In the genomic region with DNA sequence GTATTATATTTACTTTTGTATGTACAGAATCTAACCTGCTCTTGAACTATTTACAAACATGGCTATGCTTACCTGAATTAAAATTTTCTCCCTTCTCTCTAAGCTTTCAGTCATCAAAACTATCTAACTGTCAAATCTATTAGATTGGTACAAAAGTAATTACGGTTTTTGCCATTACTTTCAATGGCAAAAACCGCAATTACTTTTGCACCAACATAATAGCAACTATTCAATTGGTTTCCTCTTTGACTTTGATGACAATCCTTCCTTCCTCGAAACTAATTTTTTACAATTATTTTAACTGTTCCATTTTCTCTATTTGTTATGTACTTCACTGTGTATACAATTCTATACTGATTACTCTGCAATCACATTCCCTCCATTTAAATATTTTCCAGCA, we compare ENCODE assay signal across 30 cellular contexts.
"Had no signal": no experiment of that assay in that cellular context is flagged by ENCODE, and none has a peak within 500 bp of the region (broad histone marks: within the 10 kb centered on the region; RNA-seq: fewer than 3 reads in every experiment).

No MANE protein-coding gene starts in this region.

- H3K27ac ChIP-seq: adrenal gland, ascending aorta, VCaP had no signal

- ATAC-seq: activated CD8-positive, alpha-beta T cell treated with anti-CD3 and anti-CD28 coated beads for 36 hours; activated naive CD4-positive, alpha-beta T cell treated with anti-CD3 and anti-CD28 coated beads, Interleukin-2, amount 50 U/mL, for 72 hours; activated T-cell treated with anti-CD3 and anti-CD28 coated beads, Interleukin-2, amount 50 U/mL, for 4 hours; activated T-cell treated with anti-CD3 and anti-CD28 coated beads, Interleukin-2, amount 50 U/mL, for 72 hours; activated T-helper 17 cell treated with anti-CD3 and anti-CD28 coated beads, Interleukin-2, amount 50 U/mL, for 72 hours had no signal

- H3K27me3 ChIP-seq: adrenal gland, ascending aorta had no signal

- H3K36me3 ChIP-seq: adrenal gland, ascending aorta had no signal

- H3K4me3 ChIP-seq: adrenal gland, ascending aorta had no signal

- DNase-seq: activated B cell treated with CpG ODN at 0.5 μM for 24 hours; activated CD4-positive, alpha-beta memory T cell treated with anti-CD3 and anti-CD28 coated beads for 36 hours; activated CD4-positive, alpha-beta T cell treated with anti-CD3 and anti-CD28 coated beads for 4 hours; activated CD4-positive, alpha-beta T cell treated with anti-CD3 and anti-CD28 coated beads, Interleukin-2, amount 10 ng/mL, durations not matched to agents 24 days and 14 days; activated CD4-positive, alpha-beta T cell treated with anti-CD3 and anti-CD28 coated beads, Interleukin-2, amount 50 U/mL, for 1 hour; activated CD4-positive, alpha-beta T cell treated with anti-CD3 and anti-CD28 coated beads, Interleukin-2, amount 50 U/mL, for 4 hours; activated CD4-positive, CD25-positive, alpha-beta regulatory T cell treated with anti-CD3 and anti-CD28 coated beads, Interleukin-2, amount 50 U/mL, for 72 hours; activated CD8-positive, alpha-beta memory T cell treated with anti-CD3 and anti-CD28 coated beads, Interleukin-2, amount 50 U/mL, for 4 hours; activated CD8-positive, alpha-beta T cell treated with anti-CD3 and anti-CD28 coated beads for 36 hours; activated effector memory CD4-positive, alpha-beta T cell treated with anti-CD3 and anti-CD28 coated beads, Interleukin-2, amount 50 U/mL, for 16 hours; activated gamma-delta T cell treated with Interleukin-2 at 50 U/mL for 16 hours; activated naive CD4-positive, alpha-beta T cell; activated naive CD4-positive, alpha-beta T cell treated with anti-CD3 and anti-CD28 coated beads for 36 hours; activated naive CD4-positive, alpha-beta T cell treated with anti-CD3 and anti-CD28 coated beads, Interleukin-2, amount 50 U/mL, for 16 hours; activated naive CD8-positive, alpha-beta T cell treated with anti-CD3 and anti-CD28 coated beads for 36 hours; activated T-cell treated with anti-CD3 and anti-CD28 coated beads for 4 hours; activated T-cell treated with anti-CD3 and anti-CD28 coated beads, Interleukin-2, amount 50 U/mL, for 1 hour; activated T-cell treated with anti-CD3 and anti-CD28 coated beads, Interleukin-2, amount 50 U/mL, for 4 hours; activated T-cell treated with anti-CD3 and anti-CD28 coated beads, Interleukin-2, amount 50 U/mL, for 72 hours; adrenal gland; amniotic stem cell; central memory CD4-positive, alpha-beta T cell; T-helper 2 cell; T-helper 9 cell had no signal

- H3K9me3 ChIP-seq: adrenal gland, ascending aorta had no signal

- FAIRE-seq: colon, TTC549 had no signal

- H3K4me1 ChIP-seq: adrenal gland, ascending aorta had no signal
